In the genomic region with DNA sequence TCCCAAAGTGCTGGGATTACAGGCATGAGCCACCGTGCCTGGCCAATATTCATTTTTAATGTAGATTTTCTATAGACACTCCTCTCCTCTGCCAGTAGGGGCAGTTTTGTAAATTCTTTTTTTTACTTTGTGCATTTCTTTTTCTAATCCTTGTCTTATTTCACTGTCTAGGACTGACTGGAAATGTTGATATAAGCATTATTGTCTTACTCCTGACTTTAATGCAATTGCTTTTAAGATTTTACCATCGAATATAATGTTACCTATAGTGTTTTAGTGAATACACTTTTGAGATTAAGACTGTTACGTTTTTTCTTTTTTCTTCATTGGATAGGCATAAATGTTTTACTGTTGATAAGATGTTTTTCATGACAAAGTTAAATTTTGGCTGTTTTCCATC, we compare ENCODE assay signal across 15 cellular contexts. TPM values are rescaled to one million over a fixed set of nuclear protein-coding genes. Genes with fewer than 3 reads are reported as not detected.
DNase-seq lines count a peak whose midpoint lies in the region; ATAC-seq, FAIRE-seq and TF ChIP-seq lines count a peak whose summit lies in the region.
"Had no signal": no experiment of that assay in that cellular context is flagged by ENCODE, and none has a peak within 500 bp of the region (broad histone marks: within the 10 kb centered on the region; RNA-seq: fewer than 3 reads in every experiment).

No MANE protein-coding gene starts in this region.

- H3K9me3 ChIP-seq in OCI-LY3 (ENCODE audit: insufficient read depth, low read length): no peaks in the 10 kb centered on the region
- no peaks in the 10 kb centered on the region for H3K9me3 ChIP-seq in endothelial cell of umbilical vein (replicated peaks; ENCODE audit: control insufficient read depth, insufficient read depth, low read length)
- no peaks in the 10 kb centered on the region for H3K9me3 ChIP-seq in smooth muscle cell (replicated peaks; ENCODE audit: low read depth)

- no peak for DNase-seq in activated CD8-positive, alpha-beta T cell treated with anti-CD3 and anti-CD28 coated beads for 36 hours
- no peak for DNase-seq in activated CD8-positive, alpha-beta T cell treated with anti-CD3 and anti-CD28 coated beads, Interleukin-2, amount 10 ng/mL, durations not matched to agents 7 days and 5 days
- no peak for DNase-seq in endothelial cell of umbilical vein (ENCODE audit: low read depth, low spot score)
- no peak for DNase-seq in smooth muscle cell (lab: John Stamatoyannopoulos, UW; ENCODE audit: unreplicated experiment)
- no peak for DNase-seq in pons (ENCODE audit: low spot score)
- DNase-seq in A172 (ENCODE audit: low spot score): no peak
- DNase-seq: activated CD8-positive, alpha-beta memory T cell treated with anti-CD3 and anti-CD28 coated beads for 24 hours; mesendoderm; NCI-H2029 treated with DMSO at 0.1 percent for 48 hours; retina had no signal

- H3K4me1 ChIP-seq in OCI-LY3 (ENCODE audit: low read length) (peaks cover 14% of the 10 kb centered on the region), endothelial cell of umbilical vein (ENCODE audit: control insufficient read depth, extremely low read depth, insufficient read depth, low read length) (peaks cover 22% of the 10 kb centered on the region), smooth muscle cell (ENCODE audit: low read depth) (no peaks in the 10 kb centered on the region)

- CTCF ChIA-PET in activated CD8-positive, alpha-beta T cell treated with anti-CD3 and anti-CD28 coated beads for 36 hours (lab: Charles Lee): interaction anchor here (0.7 to 1.4 kb wide), 4 partner anchors 14 to 62 kb away, joined by 3 to 4 read pairs (median 3); a partner anchor contains a TSS
- CTCF ChIA-PET in activated CD8-positive, alpha-beta T cell treated with anti-CD3 and anti-CD28 coated beads, Interleukin-2, amount 10 ng/mL, durations not matched to agents 7 days and 5 days (lab: Charles Lee): interaction anchor here (0.8 kb wide), 1 partner anchor 52 kb away, joined by 4 read pairs; no protein-coding TSS in a partner anchor
- CTCF ChIA-PET in endothelial cell of umbilical vein (lab: Charles Lee): interaction anchor here (0.8 to 1.9 kb wide), 4 partner anchors 13 to 56 kb away, joined by 3 to 5 read pairs (median 4); no protein-coding TSS in a partner anchor

- H3K27ac ChIP-seq in OCI-LY3 (ENCODE audit: low read length) (no peak overlapping the region), endothelial cell of umbilical vein (ENCODE audit: insufficient read depth, low read depth, low read length) (no peak overlapping the region), smooth muscle cell (ENCODE audit: low read depth) (no peak overlapping the region)

- H3K27me3 ChIP-seq in OCI-LY3 (ENCODE audit: low read depth, low read length): peaks cover 47% of the 10 kb centered on the region
- no peaks in the 10 kb centered on the region for H3K27me3 ChIP-seq in endothelial cell of umbilical vein (ENCODE audit: control insufficient read depth in 2 of 2, insufficient read depth in 2 of 2, low read length in 2 of 2)
- no peaks in the 10 kb centered on the region for H3K27me3 ChIP-seq in smooth muscle cell (ENCODE audit: low read depth)

- H2AFZ ChIP-seq in OCI-LY3 (ENCODE audit: low read depth, low read length): no peak overlapping the region
- H2AFZ ChIP-seq in endothelial cell of umbilical vein (ENCODE audit: low read depth, low read length): no peak overlapping the region
- H2AFZ ChIP-seq in smooth muscle cell (ENCODE audit: low read depth): no peak overlapping the region

- WGBS in smooth muscle cell (ENCODE audit: low lambda C conversion rate): 85% methylated on average over 3 of the region's 3 CpGs

- no TSS peak for BruUV-seq in endothelial cell of umbilical vein (replicated peaks; lab: Mats Ljungman, UMichigan)

- no peak overlapping the region for H3K4me3 Mint-ChIP-seq in activated CD8-positive, alpha-beta T cell treated with anti-CD3 and anti-CD28 coated beads for 36 hours
- H3K4me3 Mint-ChIP-seq in activated CD8-positive, alpha-beta T cell treated with anti-CD3 and anti-CD28 coated beads, Interleukin-2, amount 10 ng/mL, durations not matched to agents 7 days and 5 days: no peak overlapping the region
- H3K4me3 Mint-ChIP-seq: activated naive CD8-positive, alpha-beta T cell; T-helper 2 cell treated with Interferon-gamma antibody and Interleukin-4, amounts not matched to agents 5 μg/mL and 100 μg/mL, for 36 hours had no signal

- no peaks in the 10 kb centered on the region for H3K9me1 ChIP-seq in endothelial cell of umbilical vein (replicated peaks; ENCODE audit: control insufficient read depth, extremely low read depth, insufficient read depth, low read length)

- ATAC-seq in activated CD8-positive, alpha-beta T cell treated with anti-CD3 and anti-CD28 coated beads for 36 hours: no peak
- ATAC-seq in activated CD8-positive, alpha-beta T cell treated with anti-CD3 and anti-CD28 coated beads, Interleukin-2, amount 10 ng/mL, durations not matched to agents 7 days and 5 days: no peak
- no peak for ATAC-seq in HG02763 (IDR thresholded peaks at IDR 0.05; ENCODE audit: unreplicated experiment)

- H3F3A ChIP-seq in smooth muscle cell (ENCODE audit: low read depth): no peaks in the 10 kb centered on the region

- POLR2A ChIA-PET in activated CD8-positive, alpha-beta T cell treated with anti-CD3 and anti-CD28 coated beads for 36 hours (lab: Charles Lee): no interaction called here
- POLR2A ChIA-PET in activated CD8-positive, alpha-beta T cell treated with anti-CD3 and anti-CD28 coated beads, Interleukin-2, amount 10 ng/mL, durations not matched to agents 7 days and 5 days (lab: Charles Lee): no interaction called here
- POLR2A ChIA-PET in endothelial cell of umbilical vein (lab: Charles Lee): no interaction called here

- intact Hi-C loops in activated CD8-positive, alpha-beta T cell treated with anti-CD3 and anti-CD28 coated beads for 36 hours (cut with micrococcal nuclease): no loop called here
- intact Hi-C loops in endothelial cell of umbilical vein (cut with micrococcal nuclease): no loop called here

- H3K4me3 ChIP-seq in OCI-LY3 (ENCODE audit: low read length): no peak overlapping the region
- no peak overlapping the region for H3K4me3 ChIP-seq in endothelial cell of umbilical vein (replicated peaks in 1 of 3; ENCODE audit: insufficient read depth in 1 of 3, low read depth in 1 of 3, low read length in 3 of 3)
- H3K4me3 ChIP-seq in smooth muscle cell: no peak overlapping the region

- peak; percentile 51 for TF ChIP-seq CTCF in activated CD8-positive, alpha-beta T cell treated with anti-CD3 and anti-CD28 coated beads for 36 hours (IDR thresholded peaks at IDR 0.05)
- peak; percentile 32 for TF ChIP-seq CTCF in OCI-LY3 (IDR thresholded peaks at IDR 0.05; ENCODE audit: low read depth, low read length)
- TF ChIP-seq CTCF in endothelial cell of umbilical vein (IDR thresholded peaks at IDR 0.05; ENCODE audit: extremely low read depth in 1 of 2, insufficient read depth in 1 of 2, low read depth in 1 of 2, low read length in 2 of 2): peak; percentile 21 to 25
- peak; percentile 39 for TF ChIP-seq CTCF in smooth muscle cell (IDR thresholded peaks at IDR 0.05; ENCODE audit: borderline replicate concordance, insufficient read depth, poor library complexity, severe bottlenecking)

- H3K4me1 Mint-ChIP-seq in activated CD8-positive, alpha-beta T cell treated with anti-CD3 and anti-CD28 coated beads for 36 hours (ENCODE audit: low read depth): peaks cover 16% of the 10 kb centered on the region
- peaks cover 20% of the 10 kb centered on the region for H3K4me1 Mint-ChIP-seq in activated CD8-positive, alpha-beta T cell treated with anti-CD3 and anti-CD28 coated beads, Interleukin-2, amount 10 ng/mL, durations not matched to agents 7 days and 5 days (ENCODE audit: low read depth)

- dilution Hi-C loops in endothelial cell of umbilical vein (cut with MboI; ENCODE audit: extremely low pct_ligation_motif_present, low sequenced_read_pairs): no loop called here

- FAIRE-seq in endothelial cell of umbilical vein (lab: Jason Lieb, UNC): no peak

- H3K79me2 ChIP-seq in OCI-LY3 (ENCODE audit: low read length) (no peaks in the 10 kb centered on the region), endothelial cell of umbilical vein (ENCODE audit: control insufficient read depth, insufficient read depth, low read length) (no peaks in the 10 kb centered on the region), smooth muscle cell (ENCODE audit: low read depth) (no peaks in the 10 kb centered on the region)

- no peak overlapping the region for H3K27ac Mint-ChIP-seq in activated CD8-positive, alpha-beta T cell treated with anti-CD3 and anti-CD28 coated beads for 36 hours
- no peak overlapping the region for H3K27ac Mint-ChIP-seq in activated CD8-positive, alpha-beta T cell treated with anti-CD3 and anti-CD28 coated beads, Interleukin-2, amount 10 ng/mL, durations not matched to agents 7 days and 5 days
- H3K27ac Mint-ChIP-seq: activated naive CD8-positive, alpha-beta T cell; T-helper 2 cell treated with Interferon-gamma antibody and Interleukin-4, amounts not matched to agents 5 μg/mL and 100 μg/mL, for 36 hours had no signal

- H3K9ac ChIP-seq in OCI-LY3 (ENCODE audit: low read length): no peak overlapping the region
- no peak overlapping the region for H3K9ac ChIP-seq in endothelial cell of umbilical vein (replicated peaks; ENCODE audit: extremely low read depth, insufficient read depth, low read length)
- H3K9ac ChIP-seq in smooth muscle cell (ENCODE audit: low read depth): no peak overlapping the region

- no peak overlapping the region for H3K4me2 ChIP-seq in OCI-LY3 (ENCODE audit: low read length)
- H3K4me2 ChIP-seq in endothelial cell of umbilical vein (ENCODE audit: insufficient read depth, low read length): no peak overlapping the region
- H3K4me2 ChIP-seq in smooth muscle cell: no peak overlapping the region

- H3K27me3 Mint-ChIP-seq in activated CD8-positive, alpha-beta T cell treated with anti-CD3 and anti-CD28 coated beads for 36 hours: peaks cover 1% of the 10 kb centered on the region
- H3K27me3 Mint-ChIP-seq in activated CD8-positive, alpha-beta T cell treated with anti-CD3 and anti-CD28 coated beads, Interleukin-2, amount 10 ng/mL, durations not matched to agents 7 days and 5 days (ENCODE audit: low read depth): peaks cover 16% of the 10 kb centered on the region
- H3K27me3 Mint-ChIP-seq: activated naive CD8-positive, alpha-beta T cell had no signal

- H3K36me3 ChIP-seq in OCI-LY3 (replicated peaks; ENCODE audit: low read depth, low read length) (no peaks in the 10 kb centered on the region), endothelial cell of umbilical vein (ENCODE audit: control insufficient read depth in 2 of 2, extremely low read depth in 1 of 2, insufficient read depth in 2 of 2, low read length in 2 of 2) (no peaks in the 10 kb centered on the region), smooth muscle cell (ENCODE audit: low read depth) (no peaks in the 10 kb centered on the region)

- H4K20me1 ChIP-seq in OCI-LY3 (ENCODE audit: insufficient read depth, low read length): no peaks in the 10 kb centered on the region
- H4K20me1 ChIP-seq in endothelial cell of umbilical vein (replicated peaks; ENCODE audit: control insufficient read depth, extremely low read depth, insufficient read depth, low read length): no peaks in the 10 kb centered on the region
- no peaks in the 10 kb centered on the region for H4K20me1 ChIP-seq in smooth muscle cell (ENCODE audit: low read depth)

- H3K36me3 Mint-ChIP-seq in activated CD8-positive, alpha-beta T cell treated with anti-CD3 and anti-CD28 coated beads for 36 hours (ENCODE audit: low read depth): no peaks in the 10 kb centered on the region
- H3K36me3 Mint-ChIP-seq in activated CD8-positive, alpha-beta T cell treated with anti-CD3 and anti-CD28 coated beads, Interleukin-2, amount 10 ng/mL, durations not matched to agents 7 days and 5 days (ENCODE audit: low read depth): no peaks in the 10 kb centered on the region
- H3K36me3 Mint-ChIP-seq: activated naive CD8-positive, alpha-beta T cell had no signal

- H3K9me3 Mint-ChIP-seq in activated CD8-positive, alpha-beta T cell treated with anti-CD3 and anti-CD28 coated beads for 36 hours: no peaks in the 10 kb centered on the region
- H3K9me3 Mint-ChIP-seq in activated CD8-positive, alpha-beta T cell treated with anti-CD3 and anti-CD28 coated beads, Interleukin-2, amount 10 ng/mL, durations not matched to agents 7 days and 5 days (ENCODE audit: insufficient read depth): no peaks in the 10 kb centered on the region
- H3K9me3 Mint-ChIP-seq: T-helper 2 cell treated with Interferon-gamma antibody and Interleukin-4, amounts not matched to agents 5 μg/mL and 100 μg/mL, for 36 hours had no signal

- TF ChIP-seq POLR2A in endothelial cell of umbilical vein (IDR thresholded peaks at IDR 0.05; ENCODE audit: low read depth, low read length): no peak

RNA-seq across cellular contexts. Expression of a gene that starts 35.4 kb away (rescaled TPM):
- 1 to 10 TPM; 3.1 to 3.6 TPM for total RNA-seq in activated CD8-positive, alpha-beta T cell treated with anti-CD3 and anti-CD28 coated beads for 36 hours
- 1 to 10 TPM; 4.4 to 7.6 TPM for total RNA-seq in activated CD8-positive, alpha-beta T cell treated with anti-CD3 and anti-CD28 coated beads, Interleukin-2, amount 10 ng/mL, durations not matched to agents 7 days and 5 days
- total RNA-seq in endothelial cell of umbilical vein: 528 and 577 TPM in 2 replicates
- polyA plus RNA-seq in endothelial cell of umbilical vein: 265 and 376 TPM in 2 replicates
- polyA plus RNA-seq in endothelial cell of umbilical vein (2011; cell fraction: cytosol; rRNA removed): 212 and 379 TPM in 2 replicates
- polyA plus RNA-seq in endothelial cell of umbilical vein (2011; cell fraction: nucleus; rRNA removed): 215 and 228 TPM in 2 replicates
- polyA plus RNA-seq in endothelial cell of umbilical vein (2012): 340 and 403 TPM in 2 replicates
- 1,048 and 1,141 TPM in 2 replicates for polyA minus RNA-seq in endothelial cell of umbilical vein
- polyA minus RNA-seq in endothelial cell of umbilical vein (2011; cell fraction: cytosol; rRNA and poly(A)+ RNA removed): 17.4 TPM
- polyA minus RNA-seq in endothelial cell of umbilical vein (2011; cell fraction: nucleus; rRNA and poly(A)+ RNA removed): 246 and 258 TPM in 2 replicates
- 52.0 and 53.0 TPM in 2 replicates for total RNA-seq in smooth muscle cell
- 13.2 and 34.8 TPM in 2 replicates for polyA plus RNA-seq in smooth muscle cell
- total RNA-seq in A172 (2014; rRNA removed; shearing (Covaris generic)): 28.7 and 41.0 TPM in 2 replicates

RNA-seq across cellular contexts. Expression of a gene that starts 57.7 kb away (rescaled TPM):
- total RNA-seq in activated CD8-positive, alpha-beta T cell treated with anti-CD3 and anti-CD28 coated beads for 36 hours: not detected
- not detected for total RNA-seq in activated CD8-positive, alpha-beta T cell treated with anti-CD3 and anti-CD28 coated beads, Interleukin-2, amount 10 ng/mL, durations not matched to agents 7 days and 5 days
- total RNA-seq in endothelial cell of umbilical vein (not detected in 2 replicates), smooth muscle cell (not detected in 2 replicates)
- polyA plus RNA-seq in endothelial cell of umbilical vein (not detected in 2 replicates), smooth muscle cell (not detected in 2 replicates)
- not detected in 2 replicates for polyA plus RNA-seq in endothelial cell of umbilical vein (2011; cell fraction: cytosol; rRNA removed)
- not detected in 2 replicates for polyA plus RNA-seq in endothelial cell of umbilical vein (2011; cell fraction: nucleus; rRNA removed)
- 0.16 TPM in 1 of 2 replicates, not detected in the other for polyA plus RNA-seq in endothelial cell of umbilical vein (2012)
- polyA minus RNA-seq in endothelial cell of umbilical vein: not detected in 2 replicates
- polyA minus RNA-seq in endothelial cell of umbilical vein (2011; cell fraction: cytosol; rRNA and poly(A)+ RNA removed): not detected
- polyA minus RNA-seq in endothelial cell of umbilical vein (2011; cell fraction: nucleus; rRNA and poly(A)+ RNA removed): not detected in 2 replicates
- 1.6 and 2.6 TPM in 2 replicates for total RNA-seq in A172 (2014; rRNA removed; shearing (Covaris generic))
- total RNA-seq: temporal lobe had no signal
